ENCODE assay signal across 17 cellular contexts in genomic region chr7:13032524-13032923, GRCh38.
DNase-seq lines count a peak whose midpoint lies in the region; ATAC-seq and TF ChIP-seq lines count a peak whose summit lies in the region.
"Had no signal": no experiment of that assay in that cellular context is flagged by ENCODE, and none has a peak within 500 bp of the region (broad histone marks: within the 10 kb centered on the region; RNA-seq: fewer than 3 reads in every experiment).

No MANE protein-coding gene starts in this region.

- H2BK20ac ChIP-seq in H9 (ENCODE audit: low read depth, low read length, poor library complexity, severe bottlenecking), result no peak overlapping the region

- H2AFZ ChIP-seq in H9 (ENCODE audit: low read length), result no peak overlapping the region

- H3K36me3 Mint-ChIP-seq in H9 (ENCODE audit: insufficient read depth in 1 of 3, low read depth in 3 of 3), result peaks cover 14 to 19% (median 14%) of the 10 kb centered on the region in 3 experiments
- H3K36me3 Mint-ChIP-seq: stimulated activated effector memory CD8-positive, alpha-beta T cell treated with anti-CD3 and anti-CD28 coated beads, Interleukin-12 subunit alpha, Interleukin-12 subunit beta, amount 100 ng/mL, for 72 hours had no signal

- in situ Hi-C loops in astrocyte of the spinal cord (cut with HindIII; ENCODE audit: low sequenced_read_pairs), result no loop called here

- no peaks in the 10 kb centered on the region for H4K20me1 ChIP-seq in H9 (ENCODE audit: control insufficient read depth, insufficient read depth, insufficient read length)
- H4K20me1 ChIP-seq: BLaER1 treated with 17β-estradiol and CSF1 and Interleukin-3, amounts not matched to agents 10 nM and 100 nM had no signal

- H3K23ac ChIP-seq in H9 (ENCODE audit: insufficient read length, low read depth, low read length), result no peak overlapping the region
- no peak overlapping the region for H3K23ac ChIP-seq in mesendoderm (ENCODE audit: low read length)

- DNase-seq in H9 (peak; percentile 66), NCI-H1105 (lab: John Stamatoyannopoulos, UW) (peak; percentile 21), astrocyte of the spinal cord (ENCODE audit: low read depth, low spot score) (peak; percentile 52), mesendoderm (peak; percentile 52), NCI-H2029 treated with DMSO at 0.1 percent for 48 hours (lab: John Stamatoyannopoulos, UW) (no peak), ecto neural progenitor cell (ENCODE audit: low spot score) (no peak), lower leg skin (ENCODE audit: low spot score in 2 of 2) (no peak)
- DNase-seq: activated CD4-positive, alpha-beta T cell treated with anti-CD3 and anti-CD28 coated beads, Interleukin-2, amount 50 U/mL, for 1 hour; activated T-cell treated with anti-CD3 and anti-CD28 coated beads, Interleukin-2, amount 50 U/mL, for 4 hours; amniotic stem cell; HFFc6; SIG-M5; T1000 had no signal

- H4K8ac ChIP-seq in H9 (replicated peaks; ENCODE audit: insufficient read length, low read depth, low read length), result no peak overlapping the region
- no peak overlapping the region for H4K8ac ChIP-seq in mesendoderm (ENCODE audit: low read depth, low read length)

- H2BK12ac ChIP-seq in H9 (ENCODE audit: insufficient read length, low read depth, low read length), result no peak overlapping the region

- H3K14ac ChIP-seq in H9 (ENCODE audit: insufficient read depth, low read length), result no peak overlapping the region

- H3K4ac ChIP-seq in H9 (ENCODE audit: low read depth, low read length), result no peak overlapping the region
- no peak overlapping the region for H3K4ac ChIP-seq in mesendoderm (ENCODE audit: low read depth, low read length)

- H3K9ac ChIP-seq in H9 (ENCODE audit: extremely low read depth, insufficient read length, low read length) (no peak overlapping the region), mesendoderm (ENCODE audit: low read length) (no peak overlapping the region)
- H3K9ac ChIP-seq: BLaER1 treated with 17β-estradiol and CSF1 and Interleukin-3, amounts not matched to agents 10 nM and 100 nM had no signal

- no peaks in the 10 kb centered on the region for H3K36me3 ChIP-seq in mesendoderm (ENCODE audit: control insufficient read depth, insufficient read depth, low read length)
- H3K36me3 ChIP-seq: BLaER1 treated with 17β-estradiol and CSF1 and Interleukin-3, amounts not matched to agents 10 nM and 100 nM had no signal

- H2BK15ac ChIP-seq in H9 (ENCODE audit: low read depth, low read length), result no peak overlapping the region
- no peak overlapping the region for H2BK15ac ChIP-seq in mesendoderm (replicated peaks; ENCODE audit: low read depth)

- no peak overlapping the region for H4K91ac ChIP-seq in H9 (ENCODE audit: insufficient read length, low read depth, low read length)

- H3K4me3 Mint-ChIP-seq in H9, result no peak overlapping the region
- H3K4me3 Mint-ChIP-seq: activated T-cell treated with anti-CD3 and anti-CD28 coated beads, Interleukin-2, amount 50 U/mL, for 4 hours; HFFc6; stimulated activated effector memory CD8-positive, alpha-beta T cell treated with anti-CD3 and anti-CD28 coated beads, Interleukin-12 subunit alpha, Interleukin-12 subunit beta, amount 100 ng/mL, for 72 hours; type B pancreatic cell had no signal

- no peak overlapping the region for H3K27ac ChIP-seq in H9 (ENCODE audit: insufficient read length, low read depth, low read length)
- no peak overlapping the region for H3K27ac ChIP-seq in mesendoderm (ENCODE audit: low read depth, low read length)
- H3K27ac ChIP-seq: BLaER1 treated with 17β-estradiol and CSF1 and Interleukin-3, amounts not matched to agents 10 nM and 100 nM had no signal

- H3K4me2 ChIP-seq in H9 (ENCODE audit: insufficient read depth, insufficient read length, low read length), result no peak overlapping the region
- H3K4me2 ChIP-seq in mesendoderm (ENCODE audit: low read length), result no peak overlapping the region
- H3K4me2 ChIP-seq: BLaER1 treated with 17β-estradiol and CSF1 and Interleukin-3, amounts not matched to agents 10 nM and 100 nM had no signal

- H3K56ac ChIP-seq in H9 (ENCODE audit: insufficient read length, low read depth, low read length) (no peak overlapping the region), mesendoderm (ENCODE audit: low read length) (no peak overlapping the region)

- H3K4me1 ChIP-seq in H9 (ENCODE audit: insufficient read depth, low read length), result no peaks in the 10 kb centered on the region; the same call in 1 of the 2 replicates
- H3K4me1 ChIP-seq in mesendoderm (ENCODE audit: control insufficient read depth, low read depth, low read length), result no peaks in the 10 kb centered on the region
- H3K4me1 ChIP-seq: BLaER1 treated with 17β-estradiol and CSF1 and Interleukin-3, amounts not matched to agents 10 nM and 100 nM had no signal

- H3T11ph ChIP-seq in H9 (ENCODE audit: low read length), result no peak overlapping the region

- H3K9me3 Mint-ChIP-seq in H9, result peaks cover 16 to 18% of the 10 kb centered on the region in 2 experiments
- H3K9me3 Mint-ChIP-seq: HFFc6, type B pancreatic cell had no signal

- H2BK5ac ChIP-seq in H9 (ENCODE audit: insufficient read length, low read length), result no peak overlapping the region
- no peak overlapping the region for H2BK5ac ChIP-seq in mesendoderm (ENCODE audit: low read length)

- intact Hi-C loops in lower leg skin (cut with DNase I; ENCODE audit: low total_unique reads), result loop anchor here (5.0 kb wide), 1 partner anchor 215 kb away; no protein-coding TSS in a partner anchor

- ATAC-seq in GM21526 (IDR thresholded peaks at IDR 0.05; ENCODE audit: low FRiP score, unreplicated experiment), result no peak
- ATAC-seq: activated T-cell treated with anti-CD3 and anti-CD28 coated beads, Interleukin-2, amount 50 U/mL, for 4 hours; stimulated activated effector memory CD8-positive, alpha-beta T cell treated with anti-CD3 and anti-CD28 coated beads, Interleukin-12 subunit alpha, Interleukin-12 subunit beta, amount 100 ng/mL, for 72 hours had no signal

- no peak overlapping the region for H3K18ac ChIP-seq in H9 (ENCODE audit: insufficient read length, low read depth, low read length)
- H3K18ac ChIP-seq in mesendoderm (ENCODE audit: low read length), result no peak overlapping the region

- no peaks in the 10 kb centered on the region for H3K27me3 Mint-ChIP-seq in H9 (ENCODE audit: low read depth)
- H3K27me3 Mint-ChIP-seq: type B pancreatic cell had no signal

- TF ChIP-seq POLR2A in lower leg skin (IDR thresholded peaks at IDR 0.05), result no peak

- H2BK120ac ChIP-seq in H9 (ENCODE audit: low read depth, low read length, poor library complexity, severe bottlenecking) (no peak overlapping the region), mesendoderm (ENCODE audit: low read depth, low read length) (no peak overlapping the region)

- no peaks in the 10 kb centered on the region for H3K23me2 ChIP-seq in H9 (ENCODE audit: insufficient read length, low read depth, low read length, poor library complexity, severe bottlenecking)

- H3K79me1 ChIP-seq in H9 (ENCODE audit: insufficient read depth, low read depth, low read length, poor library complexity, severe bottlenecking) (no peaks in the 10 kb centered on the region), mesendoderm (ENCODE audit: low read length) (no peaks in the 10 kb centered on the region)

- no peaks in the 10 kb centered on the region for H3K27me3 ChIP-seq in H9 (ENCODE audit: insufficient read depth, low read length)
- H3K27me3 ChIP-seq in mesendoderm (ENCODE audit: insufficient read depth, low read length, poor library complexity), result no peaks in the 10 kb centered on the region
- H3K27me3 ChIP-seq: BLaER1 treated with 17β-estradiol and CSF1 and Interleukin-3, amounts not matched to agents 10 nM and 100 nM had no signal

- no peaks in the 10 kb centered on the region for H3K79me2 ChIP-seq in H9 (ENCODE audit: insufficient read depth, low read length)
- no peaks in the 10 kb centered on the region for H3K79me2 ChIP-seq in mesendoderm (ENCODE audit: control insufficient read depth, insufficient read depth, low read length)

- H4K5ac ChIP-seq in H9 (ENCODE audit: insufficient read length, low read depth, low read length), result no peak overlapping the region
- H4K5ac ChIP-seq in mesendoderm (ENCODE audit: low read length), result no peak overlapping the region

- H2AK5ac ChIP-seq in H9 (ENCODE audit: insufficient read length, low read length), result no peak overlapping the region
- H2AK5ac ChIP-seq in mesendoderm (ENCODE audit: low read length), result no peak overlapping the region

- WGBS in H9 (ENCODE audit: extremely low coverage, insufficient read length, low lambda C conversion rate), result no CpG with 5 or more reads among the region's 1 CpG
- no CpG with 5 or more reads among the region's 1 CpG for WGBS in mesendoderm (ENCODE audit: extremely low coverage, insufficient coverage, low lambda C conversion rate)
- WGBS in lower leg skin, 2 donors, result 61 to 66% methylated on average over 1 of the region's 1 CpG

- peaks cover 7% of the 10 kb centered on the region for H3K9me3 ChIP-seq in H9 (ENCODE audit: control insufficient read depth, low read depth, low read length)
- H3K9me3 ChIP-seq: BLaER1 treated with 17β-estradiol and CSF1 and Interleukin-3, amounts not matched to agents 10 nM and 100 nM had no signal

- H3K4me3 ChIP-seq in astrocyte of the spinal cord (ENCODE audit: low read depth, low read length) (no peak overlapping the region), mesendoderm (ENCODE audit: low read length) (no peak overlapping the region), lower leg skin (ENCODE audit: low read depth, poor library complexity, severe bottlenecking) (no peak overlapping the region)
- H3K4me3 ChIP-seq: BLaER1 treated with 17β-estradiol and CSF1 and Interleukin-3, amounts not matched to agents 10 nM and 100 nM had no signal

- peak overlapping the region; percentile 69 to 92 (median 82); a peak in 6 of 7 replicates for H3K27ac Mint-ChIP-seq in H9
- H3K27ac Mint-ChIP-seq: HFFc6; stimulated activated effector memory CD8-positive, alpha-beta T cell treated with anti-CD3 and anti-CD28 coated beads, Interleukin-12 subunit alpha, Interleukin-12 subunit beta, amount 100 ng/mL, for 72 hours; type B pancreatic cell had no signal

- peaks cover 38 to 40% of the 10 kb centered on the region in 2 experiments for H3K4me1 Mint-ChIP-seq in H9
- H3K4me1 Mint-ChIP-seq: stimulated activated effector memory CD8-positive, alpha-beta T cell treated with anti-CD3 and anti-CD28 coated beads, Interleukin-12 subunit alpha, Interleukin-12 subunit beta, amount 100 ng/mL, for 72 hours had no signal

- 0 out of 3 replicates have a peak, but pooled peaks have one; percentile 14 for TF ChIP-seq CTCF in H9 (conservative IDR thresholded peaks at IDR 0.05)
- TF ChIP-seq CTCF in astrocyte of the spinal cord (IDR thresholded peaks at IDR 0.05; ENCODE audit: low read depth, low read length), result no peak
- no peak for TF ChIP-seq CTCF in lower leg skin (IDR thresholded peaks at IDR 0.05)

Comparison
In these comparisons a context has a peak if more than half of its experiments do, and no peak if none do; other contexts are left out.
1. DNase-seq: peak in H9 (single experiment), NCI-H1105 (single experiment), astrocyte of the spinal cord (single experiment) and mesendoderm (single experiment); none in NCI-H2029 treated with DMSO at 0.1 percent for 48 hours (single experiment), ecto neural progenitor cell (single experiment) and lower leg skin (0 of 2).